Comparison of ENCODE assay signal across 1 cellular context in genomic region chr1:234724517-234725176, GRCh38.
TF ChIP-seq lines count a peak whose summit lies in the region.

No MANE protein-coding gene starts in this region.

TF ChIP-seq in HepG2, 621 proteins besides CTCF, POLR2A, EP300 and RAD21 (continued from another document and continues in another):
- no peak for TF ChIP-seq NR2C2 (CRISPR knock-in tag; IDR thresholded peaks at IDR 0.05; ENCODE audit: borderline replicate concordance)
- no peak for TF ChIP-seq SIX4 (CRISPR knock-in tag; IDR thresholded peaks at IDR 0.05)
- TF ChIP-seq ATF1 (CRISPR knock-in tag; IDR thresholded peaks at IDR 0.05), result no peak
- TF ChIP-seq TFE3 (CRISPR knock-in tag; IDR thresholded peaks at IDR 0.05), result no peak; the same call in none of the 2 replicates
- no peak for TF ChIP-seq ZBTB37 (CRISPR knock-in tag; IDR thresholded peaks at IDR 0.05)
- TF ChIP-seq MBD4 (IDR thresholded peaks at IDR 0.05; ENCODE audit: borderline replicate concordance, low read length), result no peak
- TF ChIP-seq MATR3 (CRISPR knock-in tag; IDR thresholded peaks at IDR 0.05), result no peak
- peak; percentile 10; the same call in 1 of the 2 replicates for TF ChIP-seq POGK (CRISPR knock-in tag; conservative IDR thresholded peaks at IDR 0.05)
- TF ChIP-seq STAG1 (CRISPR knock-in tag; IDR thresholded peaks at IDR 0.05), result 0 out of 2 replicates have a peak, but pooled peaks have one; percentile 14
- 0 out of 2 replicates have a peak, but pooled peaks have one; percentile 41 for TF ChIP-seq ATF7-NPFF (CRISPR knock-in tag; IDR thresholded peaks at IDR 0.05; ENCODE audit: low read depth)
- peak; percentile 46; the same call in 1 of the 2 replicates for TF ChIP-seq ERF (CRISPR knock-in tag; IDR thresholded peaks at IDR 0.05)
- no peak for TF ChIP-seq TMF1 (CRISPR knock-in tag; IDR thresholded peaks at IDR 0.05; ENCODE audit: low read depth)
- no peak for TF ChIP-seq MAX (IDR thresholded peaks at IDR 0.05)
- no peak; the same call in 1 of the 2 replicates for TF ChIP-seq JUNB (CRISPR knock-in tag; IDR thresholded peaks at IDR 0.05; ENCODE audit: borderline replicate concordance)
- 0 out of 2 replicates have a peak, but pooled peaks have one; percentile 48 for TF ChIP-seq ZNF619 (CRISPR knock-in tag; IDR thresholded peaks at IDR 0.05)
- no peak for TF ChIP-seq ZNF75D (CRISPR knock-in tag; IDR thresholded peaks at IDR 0.05; ENCODE audit: borderline replicate concordance)
- TF ChIP-seq ZNF766 (CRISPR knock-in tag; IDR thresholded peaks at IDR 0.05; ENCODE audit: borderline replicate concordance), result no peak
- TF ChIP-seq RXRB (CRISPR knock-in tag; IDR thresholded peaks at IDR 0.05; ENCODE audit: borderline replicate concordance), result 0 out of 2 replicates have a peak, but pooled peaks have one; percentile 48
- no peak for TF ChIP-seq ZNF3 (CRISPR knock-in tag; IDR thresholded peaks at IDR 0.05)
- TF ChIP-seq PBX2 (CRISPR knock-in tag; IDR thresholded peaks at IDR 0.05), result no peak
- TF ChIP-seq ZFP36 (IDR thresholded peaks at IDR 0.05; ENCODE audit: borderline replicate concordance, low read depth, low read length, partially characterized antibody), result no peak
- no peak for TF ChIP-seq ARNT (IDR thresholded peaks at IDR 0.05)
- TF ChIP-seq HCFC1 (IDR thresholded peaks at IDR 0.05; ENCODE audit: low read depth, low read length), result no peak
- peak; percentile 78; the same call in 1 of the 2 replicates for TF ChIP-seq DRAP1 (CRISPR knock-in tag; IDR thresholded peaks at IDR 0.05)
- TF ChIP-seq UBTF (CRISPR knock-in tag; IDR thresholded peaks at IDR 0.05), result peak; percentile 66
- no peak; the same call in 1 of the 2 replicates for TF ChIP-seq CBFB (CRISPR knock-in tag; IDR thresholded peaks at IDR 0.05)
- no peak for TF ChIP-seq ZFYVE20 (CRISPR knock-in tag; IDR thresholded peaks at IDR 0.05; ENCODE audit: borderline replicate concordance, low read depth)
- peak; percentile 72 for TF ChIP-seq THRA (CRISPR knock-in tag; IDR thresholded peaks at IDR 0.05; ENCODE audit: borderline replicate concordance)
- 0 out of 2 replicates have a peak, but pooled peaks have one; percentile 18 for TF ChIP-seq ARID5B (CRISPR knock-in tag; IDR thresholded peaks at IDR 0.05)
- no peak for TF ChIP-seq NPAS2 (CRISPR knock-in tag; IDR thresholded peaks at IDR 0.05; ENCODE audit: borderline replicate concordance)
- TF ChIP-seq FOXJ3 (CRISPR knock-in tag; IDR thresholded peaks at IDR 0.05; ENCODE audit: borderline replicate concordance), result peak; percentile 82
- peak; percentile 6; the same call in 1 of the 2 replicates for TF ChIP-seq HDAC2 (CRISPR knock-in tag; IDR thresholded peaks at IDR 0.05)
- TF ChIP-seq ZBTB25 (CRISPR knock-in tag; IDR thresholded peaks at IDR 0.05), result peak; percentile 13; the same call in 1 of the 2 replicates
- no peak for TF ChIP-seq LBX2 (CRISPR knock-in tag; IDR thresholded peaks at IDR 0.05; ENCODE audit: borderline replicate concordance)
- TF ChIP-seq RBFOX2 (IDR thresholded peaks at IDR 0.05; ENCODE audit: low read depth, low read length), result peak; percentile 91
- TF ChIP-seq SNAPC5 (CRISPR knock-in tag; IDR thresholded peaks at IDR 0.05; ENCODE audit: borderline replicate concordance), result 0 out of 2 replicates have a peak, but pooled peaks have one; percentile 19
- no peak; the same call in 1 of the 2 replicates for TF ChIP-seq SOX13 (IDR thresholded peaks at IDR 0.05)
- TF ChIP-seq SOX13 (CRISPR knock-in tag; conservative IDR thresholded peaks at IDR 0.05 in 1 of 2, IDR thresholded peaks at IDR 0.05 in 1 of 2), result peak in 1 of 2 experiments; percentile 83; a peak in 2 of 4 replicates
- no peak for TF ChIP-seq MTA1 (CRISPR knock-in tag; IDR thresholded peaks at IDR 0.05; ENCODE audit: borderline replicate concordance)
- no peak; the same call in 1 of the 2 replicates for TF ChIP-seq ZFP36L2 (CRISPR knock-in tag; IDR thresholded peaks at IDR 0.05)
- TF ChIP-seq ZNF572 (CRISPR knock-in tag; IDR thresholded peaks at IDR 0.05), result no peak
- TF ChIP-seq JDP2 (CRISPR knock-in tag; IDR thresholded peaks at IDR 0.05; ENCODE audit: borderline replicate concordance), result no peak
- no peak for TF ChIP-seq ZSCAN20 (CRISPR knock-in tag; IDR thresholded peaks at IDR 0.05; ENCODE audit: borderline replicate concordance)
- no peak for TF ChIP-seq ELK4 (CRISPR knock-in tag; IDR thresholded peaks at IDR 0.05; ENCODE audit: borderline replicate concordance)
- TF ChIP-seq ZSCAN29 (CRISPR knock-in tag; conservative IDR thresholded peaks at IDR 0.05), result no peak
- no peak for TF ChIP-seq U2AF2 (IDR thresholded peaks at IDR 0.05; ENCODE audit: low read depth, low read length)
- TF ChIP-seq ZNF720 (CRISPR knock-in tag; IDR thresholded peaks at IDR 0.05), result 0 out of 2 replicates have a peak, but pooled peaks have one; percentile 8
